4 cellular contexts compared by ENCODE assay signal in the genomic region with DNA sequence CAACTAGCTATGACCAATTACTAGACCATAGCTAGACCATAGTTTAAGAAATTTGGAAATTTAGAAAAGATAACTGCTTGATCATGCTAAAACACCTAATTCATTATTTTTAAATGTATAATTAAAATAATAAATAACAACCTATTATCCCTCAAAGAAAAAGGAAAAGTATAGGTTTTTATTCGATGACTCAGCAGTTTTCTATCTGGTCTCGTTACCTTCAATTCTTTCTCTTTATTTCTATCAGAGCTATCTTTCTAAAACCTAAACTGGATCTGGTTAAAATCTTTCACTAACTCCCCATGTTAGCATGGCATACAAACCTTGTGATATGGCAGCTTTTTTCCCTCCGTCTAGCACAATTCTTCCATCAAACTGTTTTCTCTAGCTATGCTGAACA.
A peak's percentile ranks its signal among the peaks of the same experiment; 100 is the strongest.
TF ChIP-seq lines count a peak whose summit lies in the region.

No MANE protein-coding gene starts in this region.

TF ChIP-seq in SK-N-SH treated with all-trans-retinoic acid at 6 μM for 48 hours, 23 proteins besides CTCF, POLR2A, EP300 and RAD21 (continued from another document):
- TF ChIP-seq ARNTL (CRISPR knock-in tag; IDR thresholded peaks at IDR 0.05; ENCODE audit: borderline replicate concordance, low read depth) (no peak), BACH2 (CRISPR knock-in tag; IDR thresholded peaks at IDR 0.05; ENCODE audit: borderline replicate concordance) (peak; percentile 42; the same call in 1 of the 2 replicates)

TF ChIP-seq in SK-N-SH, 30 proteins besides CTCF, POLR2A, EP300 and RAD21 (continued from another document):
- TF ChIP-seq GABPA (IDR thresholded peaks at IDR 0.05; ENCODE audit: low read depth) (no peak), FOXJ3 (CRISPR knock-in tag; IDR thresholded peaks at IDR 0.05) (no peak), FOSL2 (IDR thresholded peaks at IDR 0.05; ENCODE audit: borderline replicate concordance, low read depth) (no peak), EZH2phosphoT487 (IDR thresholded peaks at IDR 0.05; ENCODE audit: borderline replicate concordance, low read depth) (no peak)
- TF ChIP-seq, protein P1, sequence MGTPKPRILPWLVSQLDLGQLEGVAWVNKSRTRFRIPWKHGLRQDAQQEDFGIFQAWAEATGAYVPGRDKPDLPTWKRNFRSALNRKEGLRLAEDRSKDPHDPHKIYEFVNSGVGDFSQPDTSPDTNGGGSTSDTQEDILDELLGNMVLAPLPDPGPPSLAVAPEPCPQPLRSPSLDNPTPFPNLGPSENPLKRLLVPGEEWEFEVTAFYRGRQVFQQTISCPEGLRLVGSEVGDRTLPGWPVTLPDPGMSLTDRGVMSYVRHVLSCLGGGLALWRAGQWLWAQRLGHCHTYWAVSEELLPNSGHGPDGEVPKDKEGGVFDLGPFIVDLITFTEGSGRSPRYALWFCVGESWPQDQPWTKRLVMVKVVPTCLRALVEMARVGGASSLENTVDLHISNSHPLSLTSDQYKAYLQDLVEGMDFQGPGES (IDR thresholded peaks at IDR 0.05; ENCODE audit: low read depth, low read length): no peak

TF ChIP-seq in GM23338, 12 proteins besides CTCF, POLR2A, EP300 and RAD21 (continued from another document):
- no peak for TF ChIP-seq NANOG (IDR thresholded peaks at IDR 0.05; ENCODE audit: borderline replicate concordance)
- no peak for TF ChIP-seq EZH2 (IDR thresholded peaks at IDR 0.05; ENCODE audit: low read depth, unreplicated experiment)
- no peak for TF ChIP-seq ZNF331 (CRISPR knock-in tag; IDR thresholded peaks at IDR 0.05; ENCODE audit: low read depth)
- TF ChIP-seq, protein P2, sequence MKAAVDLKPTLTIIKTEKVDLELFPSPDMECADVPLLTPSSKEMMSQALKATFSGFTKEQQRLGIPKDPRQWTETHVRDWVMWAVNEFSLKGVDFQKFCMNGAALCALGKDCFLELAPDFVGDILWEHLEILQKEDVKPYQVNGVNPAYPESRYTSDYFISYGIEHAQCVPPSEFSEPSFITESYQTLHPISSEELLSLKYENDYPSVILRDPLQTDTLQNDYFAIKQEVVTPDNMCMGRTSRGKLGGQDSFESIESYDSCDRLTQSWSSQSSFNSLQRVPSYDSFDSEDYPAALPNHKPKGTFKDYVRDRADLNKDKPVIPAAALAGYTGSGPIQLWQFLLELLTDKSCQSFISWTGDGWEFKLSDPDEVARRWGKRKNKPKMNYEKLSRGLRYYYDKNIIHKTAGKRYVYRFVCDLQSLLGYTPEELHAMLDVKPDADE (IDR thresholded peaks at IDR 0.05): no peak
- no peak for TF ChIP-seq STAT1 (IDR thresholded peaks at IDR 0.05; ENCODE audit: unreplicated experiment)
- no peak for TF ChIP-seq EZH2phosphoT487 (IDR thresholded peaks at IDR 0.05; ENCODE audit: unreplicated experiment)
- TF ChIP-seq POLR2AphosphoS5 (IDR thresholded peaks at IDR 0.05; ENCODE audit: low read depth): no peak
- TF ChIP-seq JUNB (IDR thresholded peaks at IDR 0.05; ENCODE audit: unreplicated experiment): no peak
- TF ChIP-seq, protein P3, sequence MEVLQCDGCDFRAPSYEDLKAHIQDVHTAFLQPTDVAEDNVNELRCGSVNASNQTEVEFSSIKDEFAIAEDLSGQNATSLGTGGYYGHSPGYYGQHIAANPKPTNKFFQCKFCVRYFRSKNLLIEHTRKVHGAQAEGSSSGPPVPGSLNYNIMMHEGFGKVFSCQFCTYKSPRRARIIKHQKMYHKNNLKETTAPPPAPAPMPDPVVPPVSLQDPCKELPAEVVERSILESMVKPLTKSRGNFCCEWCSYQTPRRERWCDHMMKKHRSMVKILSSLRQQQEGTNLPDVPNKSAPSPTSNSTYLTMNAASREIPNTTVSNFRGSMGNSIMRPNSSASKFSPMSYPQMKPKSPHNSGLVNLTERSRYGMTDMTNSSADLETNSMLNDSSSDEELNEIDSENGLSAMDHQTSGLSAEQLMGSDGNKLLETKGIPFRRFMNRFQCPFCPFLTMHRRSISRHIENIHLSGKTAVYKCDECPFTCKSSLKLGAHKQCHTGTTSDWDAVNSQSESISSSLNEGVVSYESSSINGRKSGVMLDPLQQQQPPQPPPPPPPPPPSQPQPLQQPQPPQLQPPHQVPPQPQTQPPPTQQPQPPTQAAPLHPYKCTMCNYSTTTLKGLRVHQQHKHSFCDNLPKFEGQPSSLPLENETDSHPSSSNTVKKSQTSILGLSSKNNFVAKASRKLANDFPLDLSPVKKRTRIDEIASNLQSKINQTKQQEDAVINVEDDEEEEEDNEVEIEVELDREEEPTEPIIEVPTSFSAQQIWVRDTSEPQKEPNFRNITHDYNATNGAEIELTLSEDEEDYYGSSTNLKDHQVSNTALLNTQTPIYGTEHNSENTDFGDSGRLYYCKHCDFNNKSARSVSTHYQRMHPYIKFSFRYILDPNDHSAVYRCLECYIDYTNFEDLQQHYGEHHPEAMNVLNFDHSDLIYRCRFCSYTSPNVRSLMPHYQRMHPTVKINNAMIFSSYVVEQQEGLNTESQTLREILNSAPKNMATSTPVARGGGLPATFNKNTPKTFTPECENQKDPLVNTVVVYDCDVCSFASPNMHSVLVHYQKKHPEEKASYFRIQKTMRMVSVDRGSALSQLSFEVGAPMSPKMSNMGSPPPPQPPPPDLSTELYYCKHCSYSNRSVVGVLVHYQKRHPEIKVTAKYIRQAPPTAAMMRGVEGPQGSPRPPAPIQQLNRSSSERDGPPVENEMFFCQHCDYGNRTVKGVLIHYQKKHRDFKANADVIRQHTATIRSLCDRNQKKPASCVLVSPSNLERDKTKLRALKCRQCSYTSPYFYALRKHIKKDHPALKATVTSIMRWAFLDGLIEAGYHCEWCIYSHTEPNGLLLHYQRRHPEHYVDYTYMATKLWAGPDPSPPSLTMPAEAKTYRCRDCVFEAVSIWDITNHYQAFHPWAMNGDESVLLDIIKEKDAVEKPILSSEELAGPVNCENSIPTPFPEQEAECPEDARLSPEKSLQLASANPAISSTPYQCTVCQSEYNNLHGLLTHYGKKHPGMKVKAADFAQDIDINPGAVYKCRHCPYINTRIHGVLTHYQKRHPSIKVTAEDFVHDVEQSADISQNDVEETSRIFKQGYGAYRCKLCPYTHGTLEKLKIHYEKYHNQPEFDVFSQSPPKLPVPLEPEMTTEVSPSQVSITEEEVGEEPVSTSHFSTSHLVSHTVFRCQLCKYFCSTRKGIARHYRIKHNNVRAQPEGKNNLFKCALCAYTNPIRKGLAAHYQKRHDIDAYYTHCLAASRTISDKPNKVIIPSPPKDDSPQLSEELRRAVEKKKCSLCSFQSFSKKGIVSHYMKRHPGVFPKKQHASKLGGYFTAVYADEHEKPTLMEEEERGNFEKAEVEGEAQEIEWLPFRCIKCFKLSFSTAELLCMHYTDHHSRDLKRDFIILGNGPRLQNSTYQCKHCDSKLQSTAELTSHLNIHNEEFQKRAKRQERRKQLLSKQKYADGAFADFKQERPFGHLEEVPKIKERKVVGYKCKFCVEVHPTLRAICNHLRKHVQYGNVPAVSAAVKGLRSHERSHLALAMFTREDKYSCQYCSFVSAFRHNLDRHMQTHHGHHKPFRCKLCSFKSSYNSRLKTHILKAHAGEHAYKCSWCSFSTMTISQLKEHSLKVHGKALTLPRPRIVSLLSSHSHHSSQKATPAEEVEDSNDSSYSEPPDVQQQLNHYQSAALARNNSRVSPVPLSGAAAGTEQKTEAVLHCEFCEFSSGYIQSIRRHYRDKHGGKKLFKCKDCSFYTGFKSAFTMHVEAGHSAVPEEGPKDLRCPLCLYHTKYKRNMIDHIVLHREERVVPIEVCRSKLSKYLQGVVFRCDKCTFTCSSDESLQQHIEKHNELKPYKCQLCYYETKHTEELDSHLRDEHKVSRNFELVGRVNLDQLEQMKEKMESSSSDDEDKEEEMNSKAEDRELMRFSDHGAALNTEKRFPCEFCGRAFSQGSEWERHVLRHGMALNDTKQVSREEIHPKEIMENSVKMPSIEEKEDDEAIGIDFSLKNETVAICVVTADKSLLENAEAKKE (CRISPR knock-in tag; IDR thresholded peaks at IDR 0.05): no peak
- TF ChIP-seq ZNF114 (CRISPR knock-in tag; IDR thresholded peaks at IDR 0.05): no peak

TF ChIP-seq in WTC11, 78 proteins besides CTCF, POLR2A, EP300 and RAD21:
- TF ChIP-seq NR3C1 (CRISPR knock-in tag; conservative IDR thresholded peaks at IDR 0.05; ENCODE audit: low read depth) (no peak), RELA (CRISPR knock-in tag; IDR thresholded peaks at IDR 0.05; ENCODE audit: borderline replicate concordance) (no peak), NR1H2 (CRISPR knock-in tag; IDR thresholded peaks at IDR 0.05) (no peak), ZNF121 (CRISPR knock-in tag; IDR thresholded peaks at IDR 0.05) (no peak), GABPB1 (CRISPR knock-in tag; IDR thresholded peaks at IDR 0.05) (no peak), NFATC4 (CRISPR knock-in tag; IDR thresholded peaks at IDR 0.05) (no peak), ETV6 (CRISPR knock-in tag; IDR thresholded peaks at IDR 0.05) (no peak), ZNF219 (CRISPR knock-in tag; IDR thresholded peaks at IDR 0.05; ENCODE audit: borderline replicate concordance) (no peak), KAT7 (CRISPR knock-in tag; IDR thresholded peaks at IDR 0.05; ENCODE audit: borderline replicate concordance) (no peak)
- TF ChIP-seq, protein P4, sequence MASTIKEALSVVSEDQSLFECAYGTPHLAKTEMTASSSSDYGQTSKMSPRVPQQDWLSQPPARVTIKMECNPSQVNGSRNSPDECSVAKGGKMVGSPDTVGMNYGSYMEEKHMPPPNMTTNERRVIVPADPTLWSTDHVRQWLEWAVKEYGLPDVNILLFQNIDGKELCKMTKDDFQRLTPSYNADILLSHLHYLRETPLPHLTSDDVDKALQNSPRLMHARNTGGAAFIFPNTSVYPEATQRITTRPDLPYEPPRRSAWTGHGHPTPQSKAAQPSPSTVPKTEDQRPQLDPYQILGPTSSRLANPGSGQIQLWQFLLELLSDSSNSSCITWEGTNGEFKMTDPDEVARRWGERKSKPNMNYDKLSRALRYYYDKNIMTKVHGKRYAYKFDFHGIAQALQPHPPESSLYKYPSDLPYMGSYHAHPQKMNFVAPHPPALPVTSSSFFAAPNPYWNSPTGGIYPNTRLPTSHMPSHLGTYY (CRISPR knock-in tag; IDR thresholded peaks at IDR 0.05): no peak
- TF ChIP-seq, protein P5, sequence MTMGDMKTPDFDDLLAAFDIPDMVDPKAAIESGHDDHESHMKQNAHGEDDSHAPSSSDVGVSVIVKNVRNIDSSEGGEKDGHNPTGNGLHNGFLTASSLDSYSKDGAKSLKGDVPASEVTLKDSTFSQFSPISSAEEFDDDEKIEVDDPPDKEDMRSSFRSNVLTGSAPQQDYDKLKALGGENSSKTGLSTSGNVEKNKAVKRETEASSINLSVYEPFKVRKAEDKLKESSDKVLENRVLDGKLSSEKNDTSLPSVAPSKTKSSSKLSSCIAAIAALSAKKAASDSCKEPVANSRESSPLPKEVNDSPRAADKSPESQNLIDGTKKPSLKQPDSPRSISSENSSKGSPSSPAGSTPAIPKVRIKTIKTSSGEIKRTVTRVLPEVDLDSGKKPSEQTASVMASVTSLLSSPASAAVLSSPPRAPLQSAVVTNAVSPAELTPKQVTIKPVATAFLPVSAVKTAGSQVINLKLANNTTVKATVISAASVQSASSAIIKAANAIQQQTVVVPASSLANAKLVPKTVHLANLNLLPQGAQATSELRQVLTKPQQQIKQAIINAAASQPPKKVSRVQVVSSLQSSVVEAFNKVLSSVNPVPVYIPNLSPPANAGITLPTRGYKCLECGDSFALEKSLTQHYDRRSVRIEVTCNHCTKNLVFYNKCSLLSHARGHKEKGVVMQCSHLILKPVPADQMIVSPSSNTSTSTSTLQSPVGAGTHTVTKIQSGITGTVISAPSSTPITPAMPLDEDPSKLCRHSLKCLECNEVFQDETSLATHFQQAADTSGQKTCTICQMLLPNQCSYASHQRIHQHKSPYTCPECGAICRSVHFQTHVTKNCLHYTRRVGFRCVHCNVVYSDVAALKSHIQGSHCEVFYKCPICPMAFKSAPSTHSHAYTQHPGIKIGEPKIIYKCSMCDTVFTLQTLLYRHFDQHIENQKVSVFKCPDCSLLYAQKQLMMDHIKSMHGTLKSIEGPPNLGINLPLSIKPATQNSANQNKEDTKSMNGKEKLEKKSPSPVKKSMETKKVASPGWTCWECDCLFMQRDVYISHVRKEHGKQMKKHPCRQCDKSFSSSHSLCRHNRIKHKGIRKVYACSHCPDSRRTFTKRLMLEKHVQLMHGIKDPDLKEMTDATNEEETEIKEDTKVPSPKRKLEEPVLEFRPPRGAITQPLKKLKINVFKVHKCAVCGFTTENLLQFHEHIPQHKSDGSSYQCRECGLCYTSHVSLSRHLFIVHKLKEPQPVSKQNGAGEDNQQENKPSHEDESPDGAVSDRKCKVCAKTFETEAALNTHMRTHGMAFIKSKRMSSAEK (CRISPR knock-in tag; IDR thresholded peaks at IDR 0.05; ENCODE audit: borderline replicate concordance): no peak
- TF ChIP-seq, protein P6, sequence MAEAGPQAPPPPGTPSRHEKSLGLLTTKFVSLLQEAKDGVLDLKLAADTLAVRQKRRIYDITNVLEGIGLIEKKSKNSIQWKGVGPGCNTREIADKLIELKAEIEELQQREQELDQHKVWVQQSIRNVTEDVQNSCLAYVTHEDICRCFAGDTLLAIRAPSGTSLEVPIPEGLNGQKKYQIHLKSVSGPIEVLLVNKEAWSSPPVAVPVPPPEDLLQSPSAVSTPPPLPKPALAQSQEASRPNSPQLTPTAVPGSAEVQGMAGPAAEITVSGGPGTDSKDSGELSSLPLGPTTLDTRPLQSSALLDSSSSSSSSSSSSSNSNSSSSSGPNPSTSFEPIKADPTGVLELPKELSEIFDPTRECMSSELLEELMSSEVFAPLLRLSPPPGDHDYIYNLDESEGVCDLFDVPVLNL (CRISPR knock-in tag; IDR thresholded peaks at IDR 0.05; ENCODE audit: borderline replicate concordance, low read depth): no peak
- TF ChIP-seq, protein P7, sequence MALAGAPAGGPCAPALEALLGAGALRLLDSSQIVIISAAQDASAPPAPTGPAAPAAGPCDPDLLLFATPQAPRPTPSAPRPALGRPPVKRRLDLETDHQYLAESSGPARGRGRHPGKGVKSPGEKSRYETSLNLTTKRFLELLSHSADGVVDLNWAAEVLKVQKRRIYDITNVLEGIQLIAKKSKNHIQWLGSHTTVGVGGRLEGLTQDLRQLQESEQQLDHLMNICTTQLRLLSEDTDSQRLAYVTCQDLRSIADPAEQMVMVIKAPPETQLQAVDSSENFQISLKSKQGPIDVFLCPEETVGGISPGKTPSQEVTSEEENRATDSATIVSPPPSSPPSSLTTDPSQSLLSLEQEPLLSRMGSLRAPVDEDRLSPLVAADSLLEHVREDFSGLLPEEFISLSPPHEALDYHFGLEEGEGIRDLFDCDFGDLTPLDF (CRISPR knock-in tag; IDR thresholded peaks at IDR 0.05): no peak
- TF ChIP-seq, protein P8, sequence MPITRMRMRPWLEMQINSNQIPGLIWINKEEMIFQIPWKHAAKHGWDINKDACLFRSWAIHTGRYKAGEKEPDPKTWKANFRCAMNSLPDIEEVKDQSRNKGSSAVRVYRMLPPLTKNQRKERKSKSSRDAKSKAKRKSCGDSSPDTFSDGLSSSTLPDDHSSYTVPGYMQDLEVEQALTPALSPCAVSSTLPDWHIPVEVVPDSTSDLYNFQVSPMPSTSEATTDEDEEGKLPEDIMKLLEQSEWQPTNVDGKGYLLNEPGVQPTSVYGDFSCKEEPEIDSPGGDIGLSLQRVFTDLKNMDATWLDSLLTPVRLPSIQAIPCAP (CRISPR knock-in tag; IDR thresholded peaks at IDR 0.05): no peak
- TF ChIP-seq, protein P9, sequence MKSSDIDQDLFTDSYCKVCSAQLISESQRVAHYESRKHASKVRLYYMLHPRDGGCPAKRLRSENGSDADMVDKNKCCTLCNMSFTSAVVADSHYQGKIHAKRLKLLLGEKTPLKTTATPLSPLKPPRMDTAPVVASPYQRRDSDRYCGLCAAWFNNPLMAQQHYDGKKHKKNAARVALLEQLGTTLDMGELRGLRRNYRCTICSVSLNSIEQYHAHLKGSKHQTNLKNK (CRISPR knock-in tag; IDR thresholded peaks at IDR 0.05): no peak
